In the genomic region with DNA sequence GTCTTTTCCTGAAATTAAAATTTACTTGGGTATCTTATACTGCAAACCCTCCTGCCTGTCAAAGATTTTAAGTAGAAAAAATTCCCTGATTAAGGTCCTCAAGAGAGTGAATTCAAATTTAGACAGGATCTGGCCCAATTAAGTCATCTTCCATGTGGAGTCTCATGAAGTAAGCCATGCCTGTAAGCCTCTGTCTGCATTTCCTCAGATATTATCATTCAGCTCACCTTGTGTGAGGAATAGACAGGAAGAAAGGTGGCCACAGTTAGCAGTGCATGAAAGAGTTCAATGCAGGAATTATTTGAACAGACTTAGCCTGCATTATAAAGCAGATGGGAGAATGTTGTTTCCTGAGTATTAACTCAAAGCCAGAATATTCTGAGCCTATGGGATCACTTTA, we compare ENCODE assay signal across 1 cellular context.
TF ChIP-seq lines count a peak whose summit lies in the region.

No MANE protein-coding gene starts in this region.

TF ChIP-seq in GM23338, 12 proteins besides CTCF, POLR2A, EP300 and RAD21 (continued from another document):
- TF ChIP-seq NANOG (IDR thresholded peaks at IDR 0.05; ENCODE audit: borderline replicate concordance) = no peak
- TF ChIP-seq, protein P1, sequence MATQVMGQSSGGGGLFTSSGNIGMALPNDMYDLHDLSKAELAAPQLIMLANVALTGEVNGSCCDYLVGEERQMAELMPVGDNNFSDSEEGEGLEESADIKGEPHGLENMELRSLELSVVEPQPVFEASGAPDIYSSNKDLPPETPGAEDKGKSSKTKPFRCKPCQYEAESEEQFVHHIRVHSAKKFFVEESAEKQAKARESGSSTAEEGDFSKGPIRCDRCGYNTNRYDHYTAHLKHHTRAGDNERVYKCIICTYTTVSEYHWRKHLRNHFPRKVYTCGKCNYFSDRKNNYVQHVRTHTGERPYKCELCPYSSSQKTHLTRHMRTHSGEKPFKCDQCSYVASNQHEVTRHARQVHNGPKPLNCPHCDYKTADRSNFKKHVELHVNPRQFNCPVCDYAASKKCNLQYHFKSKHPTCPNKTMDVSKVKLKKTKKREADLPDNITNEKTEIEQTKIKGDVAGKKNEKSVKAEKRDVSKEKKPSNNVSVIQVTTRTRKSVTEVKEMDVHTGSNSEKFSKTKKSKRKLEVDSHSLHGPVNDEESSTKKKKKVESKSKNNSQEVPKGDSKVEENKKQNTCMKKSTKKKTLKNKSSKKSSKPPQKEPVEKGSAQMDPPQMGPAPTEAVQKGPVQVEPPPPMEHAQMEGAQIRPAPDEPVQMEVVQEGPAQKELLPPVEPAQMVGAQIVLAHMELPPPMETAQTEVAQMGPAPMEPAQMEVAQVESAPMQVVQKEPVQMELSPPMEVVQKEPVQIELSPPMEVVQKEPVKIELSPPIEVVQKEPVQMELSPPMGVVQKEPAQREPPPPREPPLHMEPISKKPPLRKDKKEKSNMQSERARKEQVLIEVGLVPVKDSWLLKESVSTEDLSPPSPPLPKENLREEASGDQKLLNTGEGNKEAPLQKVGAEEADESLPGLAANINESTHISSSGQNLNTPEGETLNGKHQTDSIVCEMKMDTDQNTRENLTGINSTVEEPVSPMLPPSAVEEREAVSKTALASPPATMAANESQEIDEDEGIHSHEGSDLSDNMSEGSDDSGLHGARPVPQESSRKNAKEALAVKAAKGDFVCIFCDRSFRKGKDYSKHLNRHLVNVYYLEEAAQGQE (IDR thresholded peaks at IDR 0.05; ENCODE audit: unreplicated experiment) = no peak
- TF ChIP-seq EZH2phosphoT487 (IDR thresholded peaks at IDR 0.05; ENCODE audit: unreplicated experiment) = no peak
- TF ChIP-seq, protein P2, sequence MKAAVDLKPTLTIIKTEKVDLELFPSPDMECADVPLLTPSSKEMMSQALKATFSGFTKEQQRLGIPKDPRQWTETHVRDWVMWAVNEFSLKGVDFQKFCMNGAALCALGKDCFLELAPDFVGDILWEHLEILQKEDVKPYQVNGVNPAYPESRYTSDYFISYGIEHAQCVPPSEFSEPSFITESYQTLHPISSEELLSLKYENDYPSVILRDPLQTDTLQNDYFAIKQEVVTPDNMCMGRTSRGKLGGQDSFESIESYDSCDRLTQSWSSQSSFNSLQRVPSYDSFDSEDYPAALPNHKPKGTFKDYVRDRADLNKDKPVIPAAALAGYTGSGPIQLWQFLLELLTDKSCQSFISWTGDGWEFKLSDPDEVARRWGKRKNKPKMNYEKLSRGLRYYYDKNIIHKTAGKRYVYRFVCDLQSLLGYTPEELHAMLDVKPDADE (IDR thresholded peaks at IDR 0.05) = no peak
- no peak for TF ChIP-seq ZNF114 (CRISPR knock-in tag; IDR thresholded peaks at IDR 0.05)
- TF ChIP-seq STAT1 (IDR thresholded peaks at IDR 0.05; ENCODE audit: unreplicated experiment) = no peak
